ENCODE assay signal across 18 cellular contexts in genomic region chr12:82242729-82243128, GRCh38.
A peak's percentile ranks its signal among the peaks of the same experiment; 100 is the strongest.
DNase-seq lines count a peak whose midpoint lies in the region; ATAC-seq, FAIRE-seq and TF ChIP-seq lines count a peak whose summit lies in the region.
"Had no signal": no experiment of that assay in that cellular context is flagged by ENCODE, and none has a peak within 500 bp of the region (broad histone marks: within the 10 kb centered on the region; RNA-seq: fewer than 3 reads in every experiment).

No MANE protein-coding gene starts in this region.

- FAIRE-seq in GM12878 (lab: Jason Lieb, UNC), result no peak
- FAIRE-seq: A549, G401.6, GM19239 had no signal

- peak; percentile 14 for DNase-seq in DMS53 (lab: John Stamatoyannopoulos, UW)
- DNase-seq in DMS53 treated with DMSO at 0.1 percent for 48 hours (lab: John Stamatoyannopoulos, UW; ENCODE audit: unreplicated experiment), result no peak
- DNase-seq in GM12878 (ENCODE audit: low read depth, low spot score), result no peak
- no peak for DNase-seq in SIG-M5 treated with dmso at 0.1 percent for 504 hours (lab: John Stamatoyannopoulos, UW; ENCODE audit: unreplicated experiment)
- DNase-seq in sciatic nerve (ENCODE audit: low spot score), result no peak
- DNase-seq in COLO668 (lab: John Stamatoyannopoulos, UW; ENCODE audit: unreplicated experiment), result no peak
- no peak for DNase-seq in caudate nucleus (lab: John Stamatoyannopoulos, UW)
- DNase-seq: Calu3; CD4-positive, alpha-beta memory T cell; GM23248; KG1 had no signal

- H2AFZ ChIP-seq in GM12878 (ENCODE audit: control insufficient read depth, low read depth, low read length), result no peak overlapping the region
- H2AFZ ChIP-seq: GM23248 had no signal

- H3K9ac ChIP-seq in GM12878 (ENCODE audit: control insufficient read depth, insufficient read depth, low read length), result no peak overlapping the region
- H3K9ac ChIP-seq: BLaER1, GM23248 had no signal

- SMC1A ChIA-PET in GM12878 (lab: Charles Lee; ENCODE audit: uncharacterized antibody, unreplicated experiment), result no interaction called here

- no peaks in the 10 kb centered on the region for H3K9me3 ChIP-seq in GM12878 (replicated peaks; ENCODE audit: control insufficient read depth, insufficient read depth, low read length)
- H3K9me3 ChIP-seq: BLaER1, HAP-1 had no signal

- no peaks in the 10 kb centered on the region for H4K20me1 ChIP-seq in GM12878 (ENCODE audit: control insufficient read depth, insufficient read depth)
- H4K20me1 ChIP-seq: BLaER1 had no signal

- no peak overlapping the region for H3K4me3 ChIP-seq in GM12878
- H3K4me3 ChIP-seq: A549, BLaER1, GM23248, HAP-1 had no signal

- no peaks in the 10 kb centered on the region for H3K79me2 ChIP-seq in GM12878 (ENCODE audit: control insufficient read depth, insufficient read depth, low read length)

- TF ChIP-seq RAD21 in GM12878 (IDR thresholded peaks at IDR 0.05; ENCODE audit: insufficient read depth, low read depth, low read length), result no peak

- ATAC-seq in HG03432 (IDR thresholded peaks at IDR 0.05; ENCODE audit: unreplicated experiment), result peak; percentile 64
- ATAC-seq in GM12878, result peak; percentile 63
- ATAC-seq in sciatic nerve, result no peak
- ATAC-seq: A549 had no signal

- no TSS peak for BruUV-seq in GM12878 (replicated peaks; lab: Mats Ljungman, UMichigan)

- H3K27ac ChIP-seq in GM12878 (ENCODE audit: control insufficient read depth, insufficient read depth) (no peak overlapping the region), caudate nucleus (ENCODE audit: low read depth, low read length) (no peak overlapping the region)
- H3K27ac ChIP-seq: 22Rv1, A549, BLaER1, GM23248 had no signal

- H3K4me1 ChIP-seq in GM12878 (ENCODE audit: control insufficient read depth, insufficient read depth, low read length), result no peaks in the 10 kb centered on the region
- H3K4me1 ChIP-seq: A549, BLaER1, HAP-1 had no signal

- CTCF ChIA-PET in GM12878 (lab: Yijun Ruan, JAX), result no interaction called here

- intact Hi-C loops in GM12878 (cut with micrococcal nuclease; ENCODE audit: unreplicated experiment) (no loop called here), sciatic nerve (cut with DNase I) (no loop called here)

- WGBS in GM12878 (ENCODE audit: insufficient coverage, insufficient replicate concordance, low lambda C conversion rate, missing lambda C conversion rate), result 0% methylated on average over 4 of the region's 4 CpGs

- H3K4me2 ChIP-seq in GM12878 (ENCODE audit: control insufficient read depth, insufficient read depth), result no peak overlapping the region
- H3K4me2 ChIP-seq: A549, BLaER1 had no signal

- in situ Hi-C loops in GM12878 (cut with MboI), result no loop called here

- no peak for TF ChIP-seq EP300 in GM12878 (IDR thresholded peaks at IDR 0.05; ENCODE audit: borderline replicate concordance in 1 of 2, control insufficient read depth in 1 of 2, low read depth in 2 of 2, low read length in 2 of 2)

- H3K36me3 ChIP-seq in GM12878 (ENCODE audit: control insufficient read depth in 2 of 2, insufficient read depth in 2 of 2, low read length in 1 of 2), result no peaks in the 10 kb centered on the region
- H3K36me3 ChIP-seq: BLaER1, HAP-1 had no signal

- POLR2A ChIA-PET in GM12878 (lab: Charles Lee), result no interaction called here

- RAD21 ChIA-PET in GM12878 (lab: Charles Lee; ENCODE audit: unreplicated experiment), result no interaction called here

- no peaks in the 10 kb centered on the region for H3K27me3 ChIP-seq in GM12878 (replicated peaks in 1 of 2; ENCODE audit: control insufficient read depth in 2 of 2, insufficient read depth in 2 of 2, low read length in 1 of 2)
- H3K27me3 ChIP-seq: BLaER1 had no signal

- no peak for TF ChIP-seq POLR2A in GM12878 (IDR thresholded peaks at IDR 0.05; ENCODE audit: low read depth, low read length)

- TF ChIP-seq CTCF in GM12878 (IDR thresholded peaks at IDR 0.05 in 2 of 3, conservative IDR thresholded peaks at IDR 0.05 in 1 of 3; ENCODE audit: control insufficient read depth in 2 of 3, extremely low read depth in 1 of 3, insufficient read depth in 1 of 3, low read depth in 3 of 3, low read length in 3 of 3), result no peak

TF ChIP-seq in GM12878, 131 proteins besides CTCF, POLR2A, EP300 and RAD21 (continues in another document):
- TF ChIP-seq SPI1 (IDR thresholded peaks at IDR 0.05; ENCODE audit: borderline replicate concordance, insufficient read depth, low read depth, low read length), result no peak
- TF ChIP-seq FOXM1 (IDR thresholded peaks at IDR 0.05; ENCODE audit: low read depth, low read length), result no peak
- no peak for TF ChIP-seq ZBTB33 (IDR thresholded peaks at IDR 0.05)
- no peak for TF ChIP-seq USF2 (IDR thresholded peaks at IDR 0.05; ENCODE audit: borderline replicate concordance, low read depth, low read length)
- TF ChIP-seq MXI1 (IDR thresholded peaks at IDR 0.05; ENCODE audit: low read depth, low read length), result no peak
- TF ChIP-seq PRDM15 (CRISPR knock-in tag; IDR thresholded peaks at IDR 0.05), result no peak
- TF ChIP-seq NRF1 (conservative IDR thresholded peaks at IDR 0.05; ENCODE audit: low read depth, low read length), result no peak
